8 cellular contexts compared by ENCODE assay signal in genomic region chr9:95516736-95517558, GRCh38. TPM values are rescaled to one million over a fixed set of nuclear protein-coding genes. Genes with fewer than 3 reads are reported as not detected.
DNase-seq lines count a peak whose midpoint lies in the region; FAIRE-seq and TF ChIP-seq lines count a peak whose summit lies in the region.

Gene PTCH1 (minus strand): TSS chr9:95516971.

- TF ChIP-seq CTCF in Calu3 (IDR thresholded peaks at IDR 0.05; ENCODE audit: unreplicated experiment) (no peak), fibroblast of villous mesenchyme (IDR thresholded peaks at IDR 0.05; ENCODE audit: insufficient read depth, low read depth, low read length) (no peak), nephron (IDR thresholded peaks at IDR 0.05; ENCODE audit: unreplicated experiment in 3 of 3) (no peak), uterus (IDR thresholded peaks at IDR 0.05) (no peak)

- H3K27ac Mint-ChIP-seq in Calu3 (ENCODE audit: unreplicated experiment) (peak within 1 kb of the TSS; percentile 14), nephron (peak within 1 kb of the TSS; percentile 62 to 92 (median 91))

- TF ChIP-seq POLR2A in uterus (IDR thresholded peaks at IDR 0.05) (no peak), GM12891 (IDR thresholded peaks at IDR 0.05; ENCODE audit: low read depth, low read length) (no peak)

- H3K36me3 ChIP-seq in MG63 (no peaks in the 10 kb centered on the region), uterus (no peaks in the 10 kb centered on the region)

- H3K4me3 Mint-ChIP-seq in Calu3 (ENCODE audit: low read depth, unreplicated experiment) = peak within 1 kb of the TSS; percentile 76
- H3K4me3 Mint-ChIP-seq in nephron = peak within 1 kb of the TSS; percentile 95 to 98 (median 96)

- H3K4me1 Mint-ChIP-seq in Calu3 (ENCODE audit: low read depth, unreplicated experiment) (peaks cover 9% of the 10 kb centered on the region), nephron (peaks cover 34% of the 10 kb centered on the region)

- H3K27ac ChIP-seq in uterus = peak within 1 kb of the TSS; percentile 65 to 69

- FAIRE-seq in GM12891 (lab: Jason Lieb, UNC) = no peak

- H3K27me3 ChIP-seq in MG63 = no peaks in the 10 kb centered on the region
- H3K27me3 ChIP-seq in uterus = no peaks in the 10 kb centered on the region

- H3K4me1 ChIP-seq in uterus = peaks cover 0 to 7% of the 10 kb centered on the region in 2 donors

- H3K9me3 ChIP-seq in MG63 = no peaks in the 10 kb centered on the region
- H3K9me3 ChIP-seq in uterus = no peaks in the 10 kb centered on the region

- H3K4me3 ChIP-seq in MG63 (peak within 1 kb of the TSS; percentile 50), fibroblast of villous mesenchyme (ENCODE audit: low read depth, low read length) (peak within 1 kb of the TSS; percentile 76), uterus (peak within 1 kb of the TSS; percentile 38 to 57)

- H3K9me3 Mint-ChIP-seq in Calu3 (ENCODE audit: low read depth, unreplicated experiment) (no peaks in the 10 kb centered on the region), nephron (no peaks in the 10 kb centered on the region)

- CTCF ChIA-PET in Calu3 (lab: Charles Lee) = no interaction called here

- H3K36me3 Mint-ChIP-seq in Calu3 (ENCODE audit: insufficient read depth, unreplicated experiment) = peaks cover 14% of the 10 kb centered on the region
- H3K36me3 Mint-ChIP-seq in nephron (ENCODE audit: low read depth) = no peaks in the 10 kb centered on the region

- DNase-seq in Calu3 = peak; percentile 34
- peak; percentile 49 for DNase-seq in MG63
- peak; percentile 75 for DNase-seq in activated effector memory CD4-positive, alpha-beta T cell treated with anti-CD3 and anti-CD28 coated beads, Interleukin-2, amount 50 U/mL, for 16 hours
- peak; percentile 73 for DNase-seq in fibroblast of villous mesenchyme (ENCODE audit: low read depth)
- DNase-seq in uterus = peak; percentile 50
- no peak for DNase-seq in NK-92 (lab: John Stamatoyannopoulos, UW; ENCODE audit: unreplicated experiment)
- no peak for DNase-seq in GM12891 (ENCODE audit: insufficient read length, low spot score)

- BruUV-seq in Calu3 (replicated peaks; lab: Mats Ljungman, UMichigan) = no TSS peak

- intact Hi-C loops in Calu3 (cut with micrococcal nuclease; ENCODE audit: unreplicated experiment) = no loop called here
- intact Hi-C loops in uterus (cut with DNase I; ENCODE audit: low total_unique reads) = no loop called here

- H3K27me3 Mint-ChIP-seq in Calu3 (ENCODE audit: unreplicated experiment) (peaks cover 61% of the 10 kb centered on the region), nephron (ENCODE audit: low read depth) (peaks cover 57% of the 10 kb centered on the region)

TF ChIP-seq in GM12891, 5 proteins besides CTCF, POLR2A, EP300 and RAD21:
- no peak for TF ChIP-seq POLR2AphosphoS5 (IDR thresholded peaks at IDR 0.05; ENCODE audit: low read depth, low read length)
- no peak for TF ChIP-seq TAF1 (IDR thresholded peaks at IDR 0.05; ENCODE audit: low read depth, low read length)
- no peak for TF ChIP-seq POU2F2 (IDR thresholded peaks at IDR 0.05; ENCODE audit: low read depth, low read length)
- TF ChIP-seq PAX5 (IDR thresholded peaks at IDR 0.05; ENCODE audit: insufficient read depth, low read length, severe bottlenecking) = no peak
- no peak for TF ChIP-seq SPI1 (IDR thresholded peaks at IDR 0.05; ENCODE audit: low read depth, low read length)

RNA-seq across cellular contexts. Expression of gene PTCH1, which starts in this region (rescaled TPM):
- 7.6 and 9.5 TPM in 2 replicates for total RNA-seq in Calu3 (2022)
- 2.0 and 2.4 TPM in 2 replicates for total RNA-seq in MG63 (2014; rRNA removed; shearing (Covaris generic); ENCODE audit: low replicate concordance)
- total RNA-seq in fibroblast of villous mesenchyme = 1.7 and 2.9 TPM in 2 replicates
- total RNA-seq in uterus = 10 to 100 TPM in 2 of 4 donors, 1 to 10 TPM in 2; 7.4 to 24.6 (median 10.8) TPM
- polyA plus RNA-seq in GM12891 (2012; ENCODE audit: low read depth, missing spikeins) = 2.7 TPM

Comparison
In these comparisons a context has a peak if more than half of its experiments do, and no peak if none do; other contexts are left out.
1. DNase-seq: peak in Calu3 (single experiment), MG63 (single experiment), activated effector memory CD4-positive, alpha-beta T cell treated with anti-CD3 and anti-CD28 coated beads, Interleukin-2, amount 50 U/mL, for 16 hours (single experiment), fibroblast of villous mesenchyme (single experiment) and uterus (2 of 2); none in NK-92 (single experiment) and GM12891 (single experiment).
2. Peak in every context shown above with its lines, with median percentiles within 50 percentile points of each other: H3K4me3 ChIP-seq.